22 cellular contexts compared by ENCODE assay signal in the genomic region with DNA sequence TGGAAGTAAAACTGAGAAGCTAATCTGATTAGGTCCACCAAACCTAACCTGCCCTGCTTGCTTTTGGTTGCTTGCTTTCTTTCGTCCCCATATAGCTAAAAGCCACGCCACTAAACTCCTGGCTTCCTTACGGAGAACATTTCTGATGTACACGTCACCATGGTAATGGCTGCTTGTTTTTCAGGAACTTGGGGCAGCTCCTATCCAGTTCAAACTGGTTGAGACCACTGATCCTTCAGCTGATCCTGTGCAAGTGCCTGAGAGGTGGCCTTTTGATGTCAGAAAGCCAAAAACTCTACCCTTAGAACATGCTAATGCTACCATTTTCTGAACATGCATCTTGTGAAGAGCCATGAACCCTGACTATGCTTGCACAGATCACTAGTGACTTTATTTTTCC. TPM values are rescaled to one million over a fixed set of nuclear protein-coding genes. Genes with fewer than 3 reads are reported as not detected.
"Had no signal": no experiment of that assay in that cellular context is flagged by ENCODE, and none has a peak within 500 bp of the region (broad histone marks: within the 10 kb centered on the region; RNA-seq: fewer than 3 reads in every experiment).

No MANE protein-coding gene starts in this region.

- H3K4me3 Mint-ChIP-seq: endodermal cell; naive thymus-derived CD8-positive, alpha-beta T cell had no signal

- H3K27ac Mint-ChIP-seq: endodermal cell; naive thymus-derived CD8-positive, alpha-beta T cell; progenitor cell of endocrine pancreas had no signal

- H3K36me3 Mint-ChIP-seq: naive thymus-derived CD8-positive, alpha-beta T cell had no signal

- DNase-seq: endodermal cell; erythroblast; foreskin melanocyte; head of caudate nucleus; hippocampal formation; mammary epithelial cell; mucosa of descending colon; naive thymus-derived CD8-positive, alpha-beta T cell; ovary; right cardiac atrium; small intestine; stimulated activated CD4-positive, alpha-beta T cell treated with anti-CD3 and anti-CD28 coated beads, Interleukin-12 subunit alpha, Interleukin-12 subunit beta, amount 100 ng/mL, for 4 hours; stimulated activated CD4-positive, alpha-beta T cell treated with anti-CD3 and anti-CD28 coated beads, Interleukin-2, amount 100 ng/mL, for 48 hours; stimulated activated naive CD8-positive, alpha-beta T cell treated with anti-CD3 and anti-CD28 coated beads, Interleukin-15, Interleukin-2, amounts not matched to agents 100 U/mL and 50 U/mL, for 24 hours; tibial artery; upper lobe of left lung; uterus had no signal

- H3K27ac ChIP-seq: ovary, suprapubic skin, tibial artery, upper lobe of left lung, uterus had no signal

- ATAC-seq: left lobe of liver; mucosa of descending colon; naive thymus-derived CD8-positive, alpha-beta T cell; right cardiac atrium; stimulated activated naive CD8-positive, alpha-beta T cell treated with anti-CD3 and anti-CD28 coated beads, Interleukin-15, Interleukin-2, amounts not matched to agents 100 U/mL and 50 U/mL, for 24 hours had no signal

- H3K4me1 Mint-ChIP-seq: naive thymus-derived CD8-positive, alpha-beta T cell had no signal

RNA-seq across cellular contexts. Expression of a gene that starts 14.4 kb away (rescaled TPM):
- polyA plus RNA-seq: endothelial cell of umbilical vein; mammary epithelial cell; naive thymus-derived CD8-positive, alpha-beta T cell; neural cell; ovary had no signal

RNA-seq across cellular contexts. Expression of a gene that starts 16.1 kb away (rescaled TPM):
- polyA plus RNA-seq: endothelial cell of umbilical vein; mammary epithelial cell; naive thymus-derived CD8-positive, alpha-beta T cell; neural cell; ovary; right cardiac atrium; small intestine had no signal

RNA-seq across cellular contexts. Expression of a gene that starts 20.0 kb away (rescaled TPM):
- polyA plus RNA-seq: endothelial cell of umbilical vein; mammary epithelial cell; naive thymus-derived CD8-positive, alpha-beta T cell; neural cell had no signal
